ENCODE assay signal across 20 cellular contexts in genomic region chr18:69880083-69880482, GRCh38.
"Had no signal": no experiment of that assay in that cellular context is flagged by ENCODE, and none has a peak within 500 bp of the region (broad histone marks: within the 10 kb centered on the region; RNA-seq: fewer than 3 reads in every experiment).

No MANE protein-coding gene starts in this region.

- H3K4me1 ChIP-seq: body of pancreas, right lobe of liver, upper lobe of left lung had no signal

- H3K79me2 ChIP-seq: parathyroid adenoma had no signal

- H3K9ac ChIP-seq: parathyroid adenoma, SK-N-SH had no signal

- H3K9me3 ChIP-seq: body of pancreas, neutrophil, right lobe of liver, SK-N-SH, thoracic aorta, upper lobe of left lung had no signal

- H3K36me3 ChIP-seq: neutrophil, right lobe of liver, thoracic aorta, upper lobe of left lung had no signal

- DNase-seq: activated B cell treated with CpG ODN at 0.5 μM for 24 hours; activated CD4-positive, alpha-beta T cell treated with anti-CD3 and anti-CD28 coated beads for 48 hours; activated CD8-positive, alpha-beta memory T cell treated with anti-CD3 and anti-CD28 coated beads, Interleukin-2, amount 50 U/mL, for 48 hours; activated gamma-delta T cell treated with Interleukin-2 at 50 U/mL for 16 hours; activated T-cell treated with anti-CD3 and anti-CD28 coated beads, Interleukin-2, amount 50 U/mL, for 48 hours; body of pancreas; effector memory CD8-positive, alpha-beta T cell; right lobe of liver; SK-N-SH; small intestine; stimulated activated CD4-positive, alpha-beta T cell treated with anti-CD3 and anti-CD28 coated beads, Interleukin-15, amount 100 ng/mL, for 24 hours; stimulated activated CD4-positive, alpha-beta T cell treated with anti-CD3 and anti-CD28 coated beads, Interleukin-4, amount 100 ng/mL, for 1 hour; T-cell; upper lobe of left lung had no signal

- H3K27ac ChIP-seq: body of pancreas, neutrophil, parathyroid adenoma, right lobe of liver, thoracic aorta, upper lobe of left lung had no signal

- H3K9me3 Mint-ChIP-seq: effector memory CD8-positive, alpha-beta T cell had no signal

- H3K4me3 ChIP-seq: body of pancreas, right lobe of liver, thoracic aorta, upper lobe of left lung had no signal

- H3K4me3 Mint-ChIP-seq: activated B cell treated with CpG ODN at 0.5 μM for 24 hours; effector memory CD8-positive, alpha-beta T cell; T-cell had no signal

- H3K27me3 ChIP-seq: body of pancreas, neutrophil, right lobe of liver, upper lobe of left lung had no signal

- FAIRE-seq: keratinocyte, small intestine had no signal

- H3K27me3 Mint-ChIP-seq: activated B cell treated with CpG ODN at 0.5 μM for 24 hours; effector memory CD8-positive, alpha-beta T cell; T-cell had no signal

- H2AFZ ChIP-seq: parathyroid adenoma had no signal

- H3K4me2 ChIP-seq: SK-N-SH had no signal

- ATAC-seq: activated naive CD4-positive, alpha-beta T cell treated with anti-CD3 and anti-CD28 coated beads, Interleukin-2, amount 50 U/mL, for 72 hours; body of pancreas; effector memory CD8-positive, alpha-beta T cell; left lobe of liver; right lobe of liver; T-cell had no signal

- H3K27ac Mint-ChIP-seq: activated B cell treated with CpG ODN at 0.5 μM for 24 hours had no signal
